8 cellular contexts compared by ENCODE assay signal in genomic region chr3:129183569-129184395, GRCh38. TPM values are rescaled to one million over a fixed set of nuclear protein-coding genes. Genes with fewer than 3 reads are reported as not detected.
A peak's percentile ranks its signal among the peaks of the same experiment; 100 is the strongest.
DNase-seq lines count a peak whose midpoint lies in the region; ATAC-seq and TF ChIP-seq lines count a peak whose summit lies in the region.

TSS of gene CNBP (minus strand) at chr3:129183896. CDS start at chr3:129171757, 12,139 bp downstream.

- 0 out of 2 replicates have a peak, but pooled peaks cover 4% of the 10 kb centered on the region for H3F3A ChIP-seq in OCI-LY1 (ENCODE audit: insufficient read depth, low read length)

- H3K9me3 Mint-ChIP-seq in mesothelial cell of epicardium, result no peaks in the 10 kb centered on the region

- peak; percentile 94 for ATAC-seq in GM21515 (IDR thresholded peaks at IDR 0.05; ENCODE audit: unreplicated experiment)

- H3K27me3 Mint-ChIP-seq in mesothelial cell of epicardium (ENCODE audit: low read depth), result no peaks in the 10 kb centered on the region

- peak within 1 kb of the TSS; percentile 99 for H3K9ac ChIP-seq in OCI-LY1 (ENCODE audit: low read length)

- H3K27me3 ChIP-seq in OCI-LY1 (ENCODE audit: insufficient read depth, low read length), result no peaks in the 10 kb centered on the region

- H3K79me2 ChIP-seq in OCI-LY1 (ENCODE audit: insufficient read depth, low read length), result peaks cover 64% of the 10 kb centered on the region

- no peak within 1 kb of the TSS for H2AFZ ChIP-seq in OCI-LY1 (ENCODE audit: low read length)

- no peaks in the 10 kb centered on the region for H3K9me3 ChIP-seq in OCI-LY1 (ENCODE audit: low read length)

- H3K36me3 ChIP-seq in OCI-LY1 (ENCODE audit: insufficient read depth, low read length), result peaks cover 51% of the 10 kb centered on the region

- H3K27ac Mint-ChIP-seq in mesothelial cell of epicardium, result peak within 1 kb of the TSS; percentile 91

- H3K36me3 Mint-ChIP-seq in mesothelial cell of epicardium, result peaks cover 2% of the 10 kb centered on the region

- DNase-seq in D341Med (ENCODE audit: low spot score), result peak; percentile 99
- DNase-seq in HuH-7 (ENCODE audit: low spot score), result peak; percentile 98
- peak; percentile 93 for DNase-seq in activated CD8-positive, alpha-beta memory T cell treated with anti-CD3 and anti-CD28 coated beads, Interleukin-2, amount 50 U/mL, for 4 hours
- peak; percentile 89 to 90 for DNase-seq in mesothelial cell of epicardium (ENCODE audit: low spot score in 2 of 2, unreplicated experiment in 2 of 2)
- DNase-seq in stimulated activated CD8-positive, alpha-beta memory T cell treated with anti-CD3 and anti-CD28 coated beads, Interleukin-15, amount 100 ng/mL, for 4 hours (ENCODE audit: low read depth in 2 of 2), result peak; percentile 84 to 86

- in situ Hi-C loops in endometrial microvascular endothelial cells (cut with HindIII; ENCODE audit: inconsistent ontology term, low pct_unique_long_range_greater_than_20kb, low sequenced_read_pairs), result no loop called here

- peak within 1 kb of the TSS; percentile 81 for H3K4me3 ChIP-seq in OCI-LY1 (ENCODE audit: low read depth, low read length, poor library complexity, severe bottlenecking)

- TF ChIP-seq CTCF in OCI-LY1 (IDR thresholded peaks at IDR 0.05; ENCODE audit: low read length) (no peak; the same call in 1 of the 2 replicates), mesothelial cell of epicardium (IDR thresholded peaks at IDR 0.05; ENCODE audit: unreplicated experiment) (no peak)

- peaks cover 77% of the 10 kb centered on the region for H3K4me1 ChIP-seq in OCI-LY1 (ENCODE audit: insufficient read depth, low read length, severe bottlenecking)

- H3K4me3 Mint-ChIP-seq in mesothelial cell of epicardium, result peak within 1 kb of the TSS; percentile 90

- peaks cover 33% of the 10 kb centered on the region for H3K4me1 Mint-ChIP-seq in mesothelial cell of epicardium

- no peaks in the 10 kb centered on the region for H3K9me2 ChIP-seq in OCI-LY1 (ENCODE audit: low read depth, low read length)

- H3K4me2 ChIP-seq in OCI-LY1 (ENCODE audit: low read length), result peak within 1 kb of the TSS; percentile 74

- H4K20me1 ChIP-seq in OCI-LY1 (ENCODE audit: insufficient read depth, low read length), result peaks cover 14% of the 10 kb centered on the region

- H3K27ac ChIP-seq in OCI-LY1 (ENCODE audit: low read depth, low read length, poor library complexity, severe bottlenecking), result peak within 1 kb of the TSS; percentile 78

RNA-seq across cellular contexts. Expression of gene CNBP, which starts in this region (rescaled TPM):
- total RNA-seq in endometrial microvascular endothelial cells (ENCODE audit: inconsistent ontology term), result 318 TPM
- 217 to 223 TPM (median 222 TPM) in 3 replicates for total RNA-seq in mesothelial cell of epicardium

Comparison
In these comparisons a context has a peak if more than half of its experiments do, and no peak if none do; other contexts are left out.
1. Peak in every context shown above with its lines: DNase-seq, ATAC-seq, H3K4me3 ChIP-seq and H3K27ac ChIP-seq.